Comparison of ENCODE assay signal across 29 cellular contexts in the genomic region with DNA sequence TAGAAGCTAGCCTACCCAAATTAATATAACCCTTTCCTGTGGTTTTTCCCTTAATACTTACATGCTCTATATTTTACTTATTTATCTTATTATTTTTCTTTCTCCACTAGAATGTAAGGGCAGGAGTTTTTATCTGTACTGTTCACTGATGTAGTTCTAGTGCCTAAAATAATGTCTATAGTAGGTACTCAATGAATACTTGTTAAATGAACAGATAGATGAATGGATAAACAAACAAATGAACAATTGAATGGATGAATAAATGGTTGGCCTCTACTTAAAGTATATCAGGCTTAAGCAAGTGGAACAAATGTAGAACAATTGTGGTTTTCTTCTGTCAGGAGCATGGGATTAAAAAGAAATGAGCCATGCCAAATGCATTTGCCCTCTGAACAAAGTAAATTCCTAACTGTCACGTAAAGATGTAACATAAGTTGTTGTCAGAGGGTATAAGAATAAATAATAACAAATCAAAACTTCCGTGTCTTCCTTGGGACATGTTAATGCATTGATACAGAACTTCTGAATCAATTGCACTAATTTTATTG. TPM values are rescaled to one million over a fixed set of nuclear protein-coding genes. Genes with fewer than 3 reads are reported as not detected.
DNase-seq lines count a peak whose midpoint lies in the region; ATAC-seq and TF ChIP-seq lines count a peak whose summit lies in the region.
"Had no signal": no experiment of that assay in that cellular context is flagged by ENCODE, and none has a peak within 500 bp of the region (broad histone marks: within the 10 kb centered on the region; RNA-seq: fewer than 3 reads in every experiment).

No MANE protein-coding gene starts in this region.

- no peak for TF ChIP-seq CTCF in natural killer cell (IDR thresholded peaks at IDR 0.05)
- TF ChIP-seq CTCF in HFFc6 (IDR thresholded peaks at IDR 0.05) = no peak
- TF ChIP-seq CTCF in sigmoid colon (IDR thresholded peaks at IDR 0.05) = no peak

- H3K4me1 Mint-ChIP-seq in natural killer cell (no peaks in the 10 kb centered on the region), HFFc6 (ENCODE audit: low read depth) (peaks cover 15% of the 10 kb centered on the region; the same call in 1 of the 2 replicates)
- H3K4me1 Mint-ChIP-seq: activated naive CD8-positive, alpha-beta T cell treated with anti-CD3 and anti-CD28 coated beads, Interleukin-2, amount 10 ng/mL, durations not matched to agents 7 days and 5 days; naive thymus-derived CD4-positive, alpha-beta T cell had no signal

- no peaks in the 10 kb centered on the region for H3K4me1 ChIP-seq in sigmoid colon
- H3K4me1 ChIP-seq: left ventricle myocardium inferior, testis had no signal

- H3K27me3 Mint-ChIP-seq in natural killer cell (ENCODE audit: low read depth in 2 of 2) (peaks cover 0 to 53% of the 10 kb centered on the region in 2 donors), HFFc6 (ENCODE audit: insufficient read depth) (no peaks in the 10 kb centered on the region; the same call in none of the 2 replicates)
- H3K27me3 Mint-ChIP-seq: activated CD8-positive, alpha-beta T cell treated with anti-CD3 and anti-CD28 coated beads for 36 hours had no signal

- H3K27ac Mint-ChIP-seq in natural killer cell = no peak overlapping the region
- H3K27ac Mint-ChIP-seq in HFFc6 = no peak overlapping the region
- H3K27ac Mint-ChIP-seq: activated CD8-positive, alpha-beta T cell treated with anti-CD3 and anti-CD28 coated beads for 36 hours; activated naive CD8-positive, alpha-beta T cell treated with anti-CD3 and anti-CD28 coated beads, Interleukin-2, amount 10 ng/mL, durations not matched to agents 7 days and 5 days; brain; naive thymus-derived CD4-positive, alpha-beta T cell had no signal

- no peak overlapping the region for H3K4me3 Mint-ChIP-seq in natural killer cell
- H3K4me3 Mint-ChIP-seq in HFFc6 = no peak overlapping the region
- H3K4me3 Mint-ChIP-seq: activated CD8-positive, alpha-beta T cell treated with anti-CD3 and anti-CD28 coated beads for 36 hours; activated naive CD8-positive, alpha-beta T cell treated with anti-CD3 and anti-CD28 coated beads, Interleukin-2, amount 10 ng/mL, durations not matched to agents 7 days and 5 days; brain; naive thymus-derived CD4-positive, alpha-beta T cell had no signal

- H3K9me3 Mint-ChIP-seq in natural killer cell = no peaks in the 10 kb centered on the region
- H3K9me3 Mint-ChIP-seq in HFFc6 = no peaks in the 10 kb centered on the region
- H3K9me3 Mint-ChIP-seq: activated CD8-positive, alpha-beta T cell treated with anti-CD3 and anti-CD28 coated beads for 36 hours; activated naive CD8-positive, alpha-beta T cell treated with anti-CD3 and anti-CD28 coated beads, Interleukin-2, amount 10 ng/mL, durations not matched to agents 7 days and 5 days had no signal

- DNase-seq in Caki2 (ENCODE audit: low read depth) = peak; percentile 51
- peak; percentile 69 for DNase-seq in LHCN-M2 (ENCODE audit: low read depth)
- peak; percentile 13 for DNase-seq in amniotic epithelial cell (ENCODE audit: low read depth)
- DNase-seq in kidney tubule cell (ENCODE audit: low spot score) = peak; percentile 41
- no peak for DNase-seq in natural killer cell
- no peak for DNase-seq in HFFc6
- DNase-seq in activated CD4-positive, CD25-positive, alpha-beta regulatory T cell treated with anti-CD3 and anti-CD28 coated beads, Interleukin-2, amount 50 U/mL, for 72 hours = no peak
- no peak for DNase-seq in sigmoid colon
- DNase-seq: activated CD8-positive, alpha-beta T cell treated with anti-CD3 and anti-CD28 coated beads for 36 hours; activated effector memory CD4-positive, alpha-beta T cell treated with Interleukin-2 at 50 U/mL for 16 hours; activated naive CD8-positive, alpha-beta T cell treated with anti-CD3 and anti-CD28 coated beads, Interleukin-2, amount 10 ng/mL, durations not matched to agents 7 days and 5 days; activated T-cell treated with anti-CD3 and anti-CD28 coated beads for 4 hours; GF-D8; GOT3; left ventricle myocardium inferior; naive thymus-derived CD4-positive, alpha-beta T cell; NCI-H1092 treated with DMSO at 0.1 percent for 48 hours; NCI-H1930; NCI-H2227 treated with DMSO at 0.1 percent for 48 hours; NCI-H748 treated with DMSO at 0.1 percent for 48 hours; retina; stimulated activated CD4-positive, alpha-beta T cell treated with anti-CD3 and anti-CD28 coated beads, Interleukin-12 subunit alpha, Interleukin-12 subunit beta, amount 100 ng/mL, for 4 hours; stimulated activated CD4-positive, alpha-beta T cell treated with anti-CD3 and anti-CD28 coated beads, Interleukin-4, amount 100 ng/mL, for 24 hours; stimulated activated naive CD4-positive, alpha-beta T cell; SW 1271; testis had no signal

- H3K9me3 ChIP-seq in sigmoid colon = no peaks in the 10 kb centered on the region
- H3K9me3 ChIP-seq: left ventricle myocardium inferior, testis had no signal

- TF ChIP-seq EP300 in sigmoid colon (IDR thresholded peaks at IDR 0.05) = no peak

- H3K4me3 ChIP-seq in sigmoid colon = no peak overlapping the region
- H3K4me3 ChIP-seq: hepatocyte, left ventricle myocardium inferior, testis had no signal

- intact Hi-C loops in natural killer cell (cut with micrococcal nuclease) (no loop called here), sigmoid colon (cut with DNase I) (no loop called here)

- no peaks in the 10 kb centered on the region for H3K27me3 ChIP-seq in sigmoid colon
- H3K27me3 ChIP-seq: hepatocyte, testis had no signal

- TF ChIP-seq POLR2A in sigmoid colon (IDR thresholded peaks at IDR 0.05) = no peak

- WGBS in sigmoid colon, 2 donors = 88 to 94% methylated on average over 2 of the region's 2 CpGs

- in situ Hi-C loops in Caki2 (cut with HindIII; ENCODE audit: low pct_unique_long_range_greater_than_20kb, low sequenced_read_pairs) = no loop called here

- H3K36me3 Mint-ChIP-seq in natural killer cell = no peaks in the 10 kb centered on the region
- no peaks in the 10 kb centered on the region for H3K36me3 Mint-ChIP-seq in HFFc6 (ENCODE audit: low read depth)
- H3K36me3 Mint-ChIP-seq: activated naive CD8-positive, alpha-beta T cell treated with anti-CD3 and anti-CD28 coated beads, Interleukin-2, amount 10 ng/mL, durations not matched to agents 7 days and 5 days; brain; naive thymus-derived CD4-positive, alpha-beta T cell had no signal

- ATAC-seq in natural killer cell = no peak
- ATAC-seq: activated CD8-positive, alpha-beta T cell treated with anti-CD3 and anti-CD28 coated beads for 36 hours; naive thymus-derived CD4-positive, alpha-beta T cell; Right ventricle myocardium inferior had no signal

- H3K36me3 ChIP-seq in sigmoid colon = no peaks in the 10 kb centered on the region
- H3K36me3 ChIP-seq: left ventricle myocardium inferior had no signal

- H3K27ac ChIP-seq in sigmoid colon = no peak overlapping the region
- H3K27ac ChIP-seq: hepatocyte, left ventricle myocardium inferior, testis had no signal

RNA-seq across cellular contexts. Expression of gene SYTL5, which starts 54.1 kb away (rescaled TPM):
- total RNA-seq in Caki2 (2014; rRNA removed; shearing (Covaris generic); ENCODE audit: low replicate concordance) = not detected in 2 replicates
- total RNA-seq in LHCN-M2 (2014; rRNA removed) = 0.32 and 0.46 TPM in 2 replicates
- polyA plus RNA-seq in LHCN-M2 (2012) = 0.30 TPM
- total RNA-seq in natural killer cell = under 1 TPM in 1 of 3 donors, not detected in 2; 0.05 TPM
- total RNA-seq in HFFc6 (2021; fragmentation: NEBNext Ultra II Directional; extraction: Animal tissue kit (Norgen Biotek cat#: 25700)) = under 1 TPM; 0.10 to 0.21 (median 0.16) TPM
- under 1 TPM in 3 of 4 donors, not detected in 1; under 0.01 to 0.36 (median 0.14) TPM for total RNA-seq in sigmoid colon
- 10 to 100 TPM in 2 of 3 donors, 1 to 10 TPM in 1; 3.4 to 21.0 (median 15.6) TPM for polyA plus RNA-seq in sigmoid colon
- total RNA-seq: activated CD8-positive, alpha-beta T cell treated with anti-CD3 and anti-CD28 coated beads for 36 hours; activated naive CD8-positive, alpha-beta T cell treated with anti-CD3 and anti-CD28 coated beads, Interleukin-2, amount 10 ng/mL, durations not matched to agents 7 days and 5 days; Right ventricle myocardium inferior had no signal
- polyA plus RNA-seq: naive thymus-derived CD4-positive, alpha-beta T cell had no signal

Comparison
In these comparisons a context has a peak if more than half of its experiments do, and no peak if none do; other contexts are left out.
1. DNase-seq: peak in Caki2 (single experiment), LHCN-M2 (single experiment), amniotic epithelial cell (single experiment) and kidney tubule cell (single experiment); none in natural killer cell (single experiment), HFFc6 (single experiment), activated CD4-positive, CD25-positive, alpha-beta regulatory T cell treated with anti-CD3 and anti-CD28 coated beads, Interleukin-2, amount 50 U/mL, for 72 hours (single experiment) and sigmoid colon (single experiment).